10 cellular contexts compared by ENCODE assay signal in genomic region chr16:85755929-85756768, GRCh38. TPM values are rescaled to one million over a fixed set of nuclear protein-coding genes. Genes with fewer than 3 reads are reported as not detected.
DNase-seq lines count a peak whose midpoint lies in the region; ATAC-seq and TF ChIP-seq lines count a peak whose summit lies in the region.
"Had no signal": no experiment of that assay in that cellular context is flagged by ENCODE, and none has a peak within 500 bp of the region (broad histone marks: within the 10 kb centered on the region; RNA-seq: fewer than 3 reads in every experiment).

No MANE protein-coding gene starts in this region.

- H2AFZ ChIP-seq in fibroblast of lung (ENCODE audit: low read length), result no peak overlapping the region

- H3K4me2 ChIP-seq in fibroblast of lung (ENCODE audit: extremely low read depth, insufficient read depth, low read length), result no peak overlapping the region

- ATAC-seq in GM21423 (IDR thresholded peaks at IDR 0.05; ENCODE audit: unreplicated experiment) (peak; percentile 46), HG03342 (IDR thresholded peaks at IDR 0.05; ENCODE audit: unreplicated experiment) (peak; percentile 49)

- H3K9me3 ChIP-seq in fibroblast of lung (ENCODE audit: control insufficient read depth, insufficient read depth, low read depth, low read length), result no peaks in the 10 kb centered on the region

- in situ Hi-C loops in GM13977 (cut with MboI; ENCODE audit: low pct_unique_long_range_greater_than_20kb, low sequenced_read_pairs, unreplicated experiment), result no loop called here

- H4K20me1 ChIP-seq in fibroblast of lung (ENCODE audit: control insufficient read depth, extremely low read depth, insufficient read depth, low read length), result no peaks in the 10 kb centered on the region

- TF ChIP-seq CTCF in GM13977 (IDR thresholded peaks at IDR 0.05; ENCODE audit: extremely low read depth, insufficient read depth, missing control alignments) (no peak), fibroblast of lung (conservative IDR thresholded peaks at IDR 0.05 in 1 of 2, IDR thresholded peaks at IDR 0.05 in 1 of 2; ENCODE audit: low read depth in 1 of 2, low read length in 2 of 2) (no peak)

- no peaks in the 10 kb centered on the region for H3K36me3 ChIP-seq in fibroblast of lung (ENCODE audit: control insufficient read depth, insufficient read depth, low read length)

- no peaks in the 10 kb centered on the region for H3K27me3 ChIP-seq in fibroblast of lung (ENCODE audit: control insufficient read depth, insufficient read depth, low read length)

- H3K27ac ChIP-seq in fibroblast of lung (ENCODE audit: insufficient read depth, low read length), result no peak overlapping the region

- no peak overlapping the region for H3K9ac ChIP-seq in fibroblast of lung (ENCODE audit: insufficient read depth, low read length)

- H3K79me2 ChIP-seq in fibroblast of lung (ENCODE audit: control insufficient read depth, insufficient read depth, low read length), result no peaks in the 10 kb centered on the region

- DNase-seq in GM13977 (ENCODE audit: low spot score) (peak; percentile 84), fibroblast of lung (ENCODE audit: low read depth in 2 of 2) (peak; percentile 27 to 47), NCI-H69 (lab: John Stamatoyannopoulos, UW) (no peak), nucleus accumbens (lab: John Stamatoyannopoulos, UW) (no peak), iPS-NIHi7 (ENCODE audit: extremely low spot score) (no peak)
- DNase-seq in stimulated activated naive CD4-positive, alpha-beta T cell (lab: John Stamatoyannopoulos, UW), result no peak
- DNase-seq: DND-41, NCI-H748 treated with DMSO at 0.1 percent for 48 hours had no signal

- peaks cover 24% of the 10 kb centered on the region for H3K4me1 ChIP-seq in fibroblast of lung (ENCODE audit: control insufficient read depth, extremely low read depth, insufficient read depth, low read length)

- H3K4me3 ChIP-seq in fibroblast of lung (replicated peaks in 1 of 4; ENCODE audit: control extremely low read depth in 1 of 4, insufficient read depth in 1 of 4, low read depth in 3 of 4, low read length in 4 of 4), result no peak overlapping the region

RNA-seq across cellular contexts. Expression of gene C16orf74, which starts 5.3 kb away (rescaled TPM):
- total RNA-seq in fibroblast of lung, result 5.4 and 6.4 TPM in 2 replicates
- 3.2 and 4.6 TPM in 2 replicates for polyA plus RNA-seq in fibroblast of lung
- 8.0 and 9.6 TPM in 2 replicates for polyA plus RNA-seq in fibroblast of lung (2012)
- 0.35 and 2.3 TPM in 2 replicates for polyA minus RNA-seq in fibroblast of lung (ENCODE audit: low replicate concordance)

RNA-seq across cellular contexts. Expression of gene EMC8, which starts 43.2 kb away (rescaled TPM):
- 22.6 and 25.1 TPM in 2 replicates for total RNA-seq in fibroblast of lung
- polyA plus RNA-seq in fibroblast of lung, result 25.9 and 35.1 TPM in 2 replicates
- polyA plus RNA-seq in fibroblast of lung (2012), result 21.4 and 32.5 TPM in 2 replicates
- polyA minus RNA-seq in fibroblast of lung (ENCODE audit: low replicate concordance), result 26.6 and 103 TPM in 2 replicates

RNA-seq across cellular contexts. Expression of gene COX4I1, which starts 43.3 kb away (rescaled TPM):
- total RNA-seq in fibroblast of lung, result 442 and 484 TPM in 2 replicates
- 597 and 653 TPM in 2 replicates for polyA plus RNA-seq in fibroblast of lung
- polyA plus RNA-seq in fibroblast of lung (2012), result 682 and 746 TPM in 2 replicates
- 141 and 213 TPM in 2 replicates for polyA minus RNA-seq in fibroblast of lung (ENCODE audit: low replicate concordance)

Comparison
In these comparisons a context has a peak if more than half of its experiments do, and no peak if none do; other contexts are left out.
1. DNase-seq: peak in GM13977 (single experiment) and fibroblast of lung (2 of 2); none in stimulated activated naive CD4-positive, alpha-beta T cell (0 of 6), NCI-H69 (single experiment), nucleus accumbens (0 of 56) and iPS-NIHi7 (single experiment).